In genomic region chr22:42623301-42623751, GRCh38 we compare ENCODE assay signal across 17 cellular contexts. TPM values are rescaled to one million over a fixed set of nuclear protein-coding genes. Genes with fewer than 3 reads are reported as not detected.
DNase-seq lines count a peak whose midpoint lies in the region; ATAC-seq and TF ChIP-seq lines count a peak whose summit lies in the region.
"Had no signal": no experiment of that assay in that cellular context is flagged by ENCODE, and none has a peak within 500 bp of the region (broad histone marks: within the 10 kb centered on the region; RNA-seq: fewer than 3 reads in every experiment).

No MANE protein-coding gene starts in this region.

- no peak overlapping the region for H3K9ac ChIP-seq in colonic mucosa (ENCODE audit: low read depth in 2 of 2, low read length in 2 of 2)
- H3K9ac ChIP-seq: GM23248 had no signal

- TF ChIP-seq CTCF in GM12865 (IDR thresholded peaks at IDR 0.05; ENCODE audit: insufficient read depth, low read depth, low read length, missing control alignments) (no peak), colonic mucosa (IDR thresholded peaks at IDR 0.05) (no peak), psoas muscle (IDR thresholded peaks at IDR 0.05) (no peak)

- no peaks in the 10 kb centered on the region for H3K36me3 ChIP-seq in colonic mucosa
- peaks cover 5 to 68% of the 10 kb centered on the region in 2 donors for H3K36me3 ChIP-seq in psoas muscle (ENCODE audit: insufficient read depth in 1 of 2, low read depth in 1 of 2)

- H3K4me3 ChIP-seq in GM12865 (ENCODE audit: low read depth, low read length) (no peak overlapping the region), colonic mucosa (no peak overlapping the region), psoas muscle (no peak overlapping the region)
- H3K4me3 ChIP-seq: adrenal gland, GM23248 had no signal

- H3K9me3 ChIP-seq in colonic mucosa (no peaks in the 10 kb centered on the region), psoas muscle (no peaks in the 10 kb centered on the region)
- H3K9me3 ChIP-seq: adrenal gland had no signal

- whole genome bisulfite sequencing in psoas muscle, 3 donors: 72 to 75% (median 75%) methylated on average over 18 of the region's 18 CpGs

- H3K27ac ChIP-seq in colonic mucosa (no peak overlapping the region), psoas muscle (peak overlapping the region; percentile 2)
- H3K27ac ChIP-seq: GM23248 had no signal

- DNase-seq in GM12865 (ENCODE audit: low read depth) (peak; percentile 63), NAMALWA (ENCODE audit: low spot score) (peak; percentile 79), colonic mucosa (peak; percentile 71), psoas muscle (peak in 1 of 2 donors; percentile 57), NCI-H82 (lab: John Stamatoyannopoulos, UW) (no peak)
- no peak for DNase-seq in central memory CD4-positive, alpha-beta T cell
- DNase-seq: activated CD4-positive, alpha-beta T cell treated with anti-CD3 and anti-CD28 coated beads for 36 hours; activated T-cell treated with anti-CD3 and anti-CD28 coated beads, Interleukin-2, amount 50 U/mL, for 1 hour; DMS153; GM23248; KBM-7; NCI-H187 treated with DMSO at 0.1 percent for 48 hours had no signal

- no peaks in the 10 kb centered on the region for H3K27me3 ChIP-seq in colonic mucosa
- no peaks in the 10 kb centered on the region for H3K27me3 ChIP-seq in psoas muscle (ENCODE audit: insufficient read depth in 3 of 3, low read length in 2 of 3)
- H3K27me3 ChIP-seq: adrenal gland had no signal

- ATAC-seq in psoas muscle (no peak), GM21390 (IDR thresholded peaks at IDR 0.05; ENCODE audit: unreplicated experiment) (no peak), HG03432 (IDR thresholded peaks at IDR 0.05; ENCODE audit: unreplicated experiment) (no peak)
- ATAC-seq: activated CD4-positive, alpha-beta T cell treated with anti-CD3 and anti-CD28 coated beads for 36 hours; esophagus mucosa had no signal

- intact Hi-C loops in colonic mucosa (cut with DNase I) (no loop called here), psoas muscle (cut with DNase I) (no loop called here)

- H3K4me1 ChIP-seq in colonic mucosa (peaks cover 6% of the 10 kb centered on the region), psoas muscle (peaks cover 14% of the 10 kb centered on the region)

RNA-seq across cellular contexts. Expression of gene POLDIP3, which starts 8.6 kb away (rescaled TPM):
- total RNA-seq in colonic mucosa: 10 to 100 TPM; 55.0 to 68.2 TPM
- total RNA-seq in psoas muscle: 10 to 100 TPM; 30.6 to 47.1 (median 34.9) TPM
- 10 to 100 TPM; 25.0 to 33.7 (median 26.5) TPM for polyA plus RNA-seq in psoas muscle

RNA-seq across cellular contexts. Expression of gene ATP5MGL, which starts 17.1 kb away (rescaled TPM):
- total RNA-seq in colonic mucosa (under 1 TPM in 1 of 2 donors, not detected in 1; 0.44 TPM), psoas muscle (under 1 TPM in 3 of 4 donors, not detected in 1; 0.50 to 0.57 (median 0.55) TPM)
- polyA plus RNA-seq in psoas muscle: under 1 TPM in 1 of 3 donors, not detected in 2; 0.04 TPM
- total RNA-seq: GM23248, SK-MEL-5 had no signal
- polyA plus RNA-seq: adrenal gland, GM23248 had no signal

RNA-seq across cellular contexts. Expression of gene CYB5R3, which starts 25.9 kb away (rescaled TPM):
- total RNA-seq in colonic mucosa (100 to 1,000 TPM; 105 to 133 TPM), psoas muscle (100 to 1,000 TPM; 120 to 208 (median 176) TPM)
- polyA plus RNA-seq in psoas muscle: 100 to 1,000 TPM; 130 to 230 (median 162) TPM

Comparison
In these comparisons a context has a peak if more than half of its experiments do, and no peak if none do; other contexts are left out.
1. DNase-seq: peak in GM12865 (single experiment), NAMALWA (single experiment) and colonic mucosa (single experiment); none in NCI-H82 (single experiment) and central memory CD4-positive, alpha-beta T cell (single experiment).